20 cellular contexts compared by ENCODE assay signal in the genomic region with DNA sequence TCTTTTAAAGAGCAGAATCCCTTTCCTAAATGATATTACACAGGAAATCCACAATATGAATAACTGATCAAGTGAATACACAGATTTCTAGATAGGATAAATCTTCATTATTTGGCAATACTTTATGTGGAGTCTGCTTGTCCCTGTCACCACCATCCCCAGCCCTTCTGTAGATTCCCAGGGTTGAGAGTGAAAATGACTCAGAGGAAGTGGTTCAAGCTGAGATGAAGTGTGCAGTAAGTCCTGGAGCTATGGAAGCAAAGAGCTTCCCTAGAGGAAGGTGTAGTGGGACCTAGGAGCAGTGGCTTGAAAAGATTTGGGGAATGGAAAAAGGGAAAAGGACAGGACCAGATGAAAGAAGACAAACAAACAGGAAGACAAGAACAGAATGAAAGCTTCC.
A peak's percentile ranks its signal among the peaks of the same experiment; 100 is the strongest.
DNase-seq lines count a peak whose midpoint lies in the region; ATAC-seq and TF ChIP-seq lines count a peak whose summit lies in the region.
"Had no signal": no experiment of that assay in that cellular context is flagged by ENCODE, and none has a peak within 500 bp of the region (broad histone marks: within the 10 kb centered on the region; RNA-seq: fewer than 3 reads in every experiment).

No MANE protein-coding gene starts in this region.

- H2BK120ac ChIP-seq in IMR-90 (ENCODE audit: low read depth, low read length), result no peak overlapping the region
- no peak overlapping the region for H2BK120ac ChIP-seq in trophoblast cell (ENCODE audit: insufficient read depth, low read length, poor library complexity)

- no peak overlapping the region for H4K8ac ChIP-seq in IMR-90 (ENCODE audit: low read depth in 2 of 2, low read length in 2 of 2)
- no peak overlapping the region for H4K8ac ChIP-seq in trophoblast cell (ENCODE audit: low read depth, low read length)

- CTCF ChIA-PET in IMR-90 (lab: Yijun Ruan, JAX), result no interaction called here

- H3K9ac ChIP-seq in IMR-90 (ENCODE audit: low read depth, low read length), result no peak overlapping the region
- no peak overlapping the region for H3K9ac ChIP-seq in trophoblast cell (ENCODE audit: low read length)

- H3K14ac ChIP-seq in IMR-90 (replicated peaks; ENCODE audit: low read depth, low read length) (no peak overlapping the region), trophoblast cell (ENCODE audit: low read length) (no peak overlapping the region)

- peaks cover 2% of the 10 kb centered on the region; the same call in 1 of the 2 replicates for H3K27me3 ChIP-seq in IMR-90 (ENCODE audit: control insufficient read depth, insufficient read depth, low read length)
- no peaks in the 10 kb centered on the region for H3K27me3 ChIP-seq in trophoblast cell (ENCODE audit: insufficient read depth, low read length)
- H3K27me3 ChIP-seq: testis had no signal

- no peak overlapping the region for H4K12ac ChIP-seq in trophoblast cell (ENCODE audit: low read depth, low read length)

- H2AK5ac ChIP-seq in IMR-90 (ENCODE audit: low read depth, low read length) (no peak overlapping the region), trophoblast cell (ENCODE audit: low read length) (no peak overlapping the region)

- H4K91ac ChIP-seq in IMR-90 (ENCODE audit: insufficient read depth, low read depth, low read length) (no peak overlapping the region), trophoblast cell (ENCODE audit: low read depth, low read length) (peak overlapping the region; percentile 22)

- H3K9me3 ChIP-seq in IMR-90 (ENCODE audit: control insufficient read depth, insufficient read depth, low read length) (no peaks in the 10 kb centered on the region), trophoblast cell (ENCODE audit: insufficient read depth, low read depth, low read length) (peaks cover 2% of the 10 kb centered on the region)
- H3K9me3 ChIP-seq: testis had no signal

- H3K79me1 ChIP-seq in IMR-90 (ENCODE audit: low read depth in 1 of 2, low read length in 2 of 2) (no peaks in the 10 kb centered on the region), trophoblast cell (ENCODE audit: low read length) (no peaks in the 10 kb centered on the region)

- peak overlapping the region; percentile 46 for H2BK12ac ChIP-seq in trophoblast cell (ENCODE audit: low read length)

- intact Hi-C loops in IMR-90 (cut with micrococcal nuclease), result no loop called here

- H4K20me1 ChIP-seq in IMR-90 (ENCODE audit: insufficient read depth, low read length), result no peaks in the 10 kb centered on the region

- H2AFZ ChIP-seq in IMR-90 (replicated peaks; ENCODE audit: low read length, poor library complexity) (no peak overlapping the region), trophoblast cell (ENCODE audit: insufficient read depth, low read length, poor library complexity) (no peak overlapping the region)
- H2AFZ ChIP-seq: PC-9 had no signal

- H3K36me3 ChIP-seq in IMR-90 (ENCODE audit: control insufficient read depth, insufficient read depth, low read length) (no peaks in the 10 kb centered on the region), trophoblast cell (ENCODE audit: control insufficient read depth in 1 of 2, insufficient read depth in 2 of 2, low read length in 2 of 2) (no peaks in the 10 kb centered on the region)

- H3K4ac ChIP-seq in IMR-90 (ENCODE audit: low read depth, low read length), result no peak overlapping the region
- H3K4ac ChIP-seq in trophoblast cell (ENCODE audit: low read depth, low read length), result no peak overlapping the region

- H2BK5ac ChIP-seq in IMR-90 (ENCODE audit: low read depth, low read length, poor library complexity, severe bottlenecking) (no peak overlapping the region), trophoblast cell (ENCODE audit: low read depth, low read length, poor library complexity) (no peak overlapping the region)

- POLR2A ChIA-PET in IMR-90 (lab: Charles Lee; ENCODE audit: unreplicated experiment), result no interaction called here

- DNase-seq in EH (ENCODE audit: low read depth) (peak; percentile 69), IMR-90 (peak; percentile 10), choroid plexus epithelial cell (ENCODE audit: low read depth) (peak; percentile 20), trophoblast cell (no peak), epidermal melanocyte (ENCODE audit: insufficient read length, low spot score) (no peak), UCSD-AML1 (lab: John Stamatoyannopoulos, UW; ENCODE audit: unreplicated experiment) (no peak)
- DNase-seq in stimulated activated CD4-positive, alpha-beta T cell treated with anti-CD3 and anti-CD28 coated beads, Interleukin-4, amount 100 ng/mL, for 4 hours, result no peak
- DNase-seq: activated CD4-positive, alpha-beta T cell treated with anti-CD3 and anti-CD28 coated beads for 36 hours; activated naive CD8-positive, alpha-beta T cell treated with anti-CD3 and anti-CD28 coated beads, Interleukin-2, amount 50 U/mL, for 24 hours; COR-L47; glutamatergic neuron; GOT3; NCI-H1417 treated with DMSO at 0.1 percent for 48 hours; NCI-H774; nucleus accumbens; PC-9; retina; stimulated activated CD4-positive, alpha-beta T cell treated with anti-CD3 and anti-CD28 coated beads, Interleukin-15, amount 100 ng/mL, for 24 hours; testis had no signal

- no peak overlapping the region for H2BK20ac ChIP-seq in IMR-90 (ENCODE audit: low read depth, low read length)

- no peaks in the 10 kb centered on the region for H3K79me2 ChIP-seq in trophoblast cell (ENCODE audit: control insufficient read depth, insufficient read depth, low read length, poor library complexity)

- H4K5ac ChIP-seq in IMR-90 (ENCODE audit: low read depth, low read length), result no peak overlapping the region

- no peak overlapping the region for H3K27ac ChIP-seq in IMR-90 (ENCODE audit: insufficient read depth, low read length)
- no peak overlapping the region for H3K27ac ChIP-seq in trophoblast cell (ENCODE audit: low read depth, low read length)
- H3K27ac ChIP-seq: PC-9, testis had no signal

- H2BK15ac ChIP-seq in IMR-90 (ENCODE audit: low read depth, low read length), result no peak overlapping the region

- TF ChIP-seq POLR2A in IMR-90 (IDR thresholded peaks at IDR 0.05; ENCODE audit: low read depth, low read length), result no peak

- TF ChIP-seq CTCF in IMR-90 (conservative IDR thresholded peaks at IDR 0.05; ENCODE audit: low read depth, low read length), result no peak
- no peak for TF ChIP-seq CTCF in choroid plexus epithelial cell (conservative IDR thresholded peaks at IDR 0.05; ENCODE audit: low read depth, low read length)

- no peak overlapping the region for H2AK9ac ChIP-seq in IMR-90 (replicated peaks; ENCODE audit: low read depth, low read length, poor library complexity)

- in situ Hi-C loops in IMR-90 (cut with MboI; ENCODE audit: low sequenced_read_pairs), result no loop called here

- H3K4me3 ChIP-seq in IMR-90 (ENCODE audit: insufficient read depth, low read depth, low read length) (no peak overlapping the region), choroid plexus epithelial cell (ENCODE audit: low read depth, low read length) (no peak overlapping the region), trophoblast cell (ENCODE audit: low read depth, low read length) (no peak overlapping the region)
- H3K4me3 ChIP-seq: PC-9, testis had no signal

- H3K18ac ChIP-seq in IMR-90 (ENCODE audit: low read depth, low read length) (no peak overlapping the region), trophoblast cell (ENCODE audit: low read length) (no peak overlapping the region)

- H3K56ac ChIP-seq in IMR-90 (ENCODE audit: extremely low read depth, insufficient read depth, low read length), result no peak overlapping the region

- TF ChIP-seq RAD21 in IMR-90 (IDR thresholded peaks at IDR 0.05; ENCODE audit: low read length), result no peak

- no peak overlapping the region for H3K4me2 ChIP-seq in IMR-90 (ENCODE audit: low read depth, low read length)
- no peak overlapping the region for H3K4me2 ChIP-seq in trophoblast cell (ENCODE audit: low read length)
- H3K4me2 ChIP-seq: PC-9 had no signal

- dilution Hi-C loops in IMR-90 (cut with HindIII; ENCODE audit: low sequenced_read_pairs, unreplicated experiment), result no loop called here

- no peak for ATAC-seq in IMR-90 (ENCODE audit: low read depth)
- no peak for ATAC-seq in activated CD4-positive, CD25-positive, alpha-beta regulatory T cell treated with anti-CD3 and anti-CD28 coated beads, Interleukin-2, amount 50 U/mL, for 24 hours
- ATAC-seq: activated CD4-positive, alpha-beta T cell treated with anti-CD3 and anti-CD28 coated beads for 36 hours; activated naive CD8-positive, alpha-beta T cell treated with anti-CD3 and anti-CD28 coated beads, Interleukin-2, amount 50 U/mL, for 24 hours had no signal

- H3K23ac ChIP-seq in IMR-90 (ENCODE audit: low read depth, low read length) (no peak overlapping the region), trophoblast cell (ENCODE audit: low read length) (no peak overlapping the region)

- H3K4me1 ChIP-seq in IMR-90 (ENCODE audit: control insufficient read depth, insufficient read depth, low read length) (no peaks in the 10 kb centered on the region), trophoblast cell (ENCODE audit: control insufficient read depth in 1 of 2, insufficient read depth in 2 of 2, low read length in 2 of 2) (no peaks in the 10 kb centered on the region)
- H3K4me1 ChIP-seq: testis had no signal

- BruUV-seq in IMR-90 (replicated peaks; lab: Mats Ljungman, UMichigan), result no TSS peak

- H3K9me1 ChIP-seq in IMR-90 (ENCODE audit: insufficient read depth, low read length), result no peaks in the 10 kb centered on the region

TF ChIP-seq in IMR-90, 13 proteins besides CTCF, POLR2A, EP300 and RAD21:
- TF ChIP-seq NFE2L2 (IDR thresholded peaks at IDR 0.05; ENCODE audit: low read depth, low read length) (no peak), BHLHE40 (IDR thresholded peaks at IDR 0.05; ENCODE audit: low read depth, low read length) (no peak), MAFK (IDR thresholded peaks at IDR 0.05; ENCODE audit: low read depth, low read length) (no peak), CHD1 (IDR thresholded peaks at IDR 0.05; ENCODE audit: low read depth, low read length) (no peak), SMC3 (IDR thresholded peaks at IDR 0.05; ENCODE audit: low read depth, low read length) (no peak)

Comparison
In these comparisons a context has a peak if more than half of its experiments do, and no peak if none do; other contexts are left out.
1. DNase-seq: peak in EH (single experiment), IMR-90 (single experiment) and choroid plexus epithelial cell (single experiment); none in trophoblast cell (0 of 2), stimulated activated CD4-positive, alpha-beta T cell treated with anti-CD3 and anti-CD28 coated beads, Interleukin-4, amount 100 ng/mL, for 4 hours (0 of 2), epidermal melanocyte (single experiment) and UCSD-AML1 (single experiment).